14 cellular contexts compared by ENCODE assay signal in the genomic region with DNA sequence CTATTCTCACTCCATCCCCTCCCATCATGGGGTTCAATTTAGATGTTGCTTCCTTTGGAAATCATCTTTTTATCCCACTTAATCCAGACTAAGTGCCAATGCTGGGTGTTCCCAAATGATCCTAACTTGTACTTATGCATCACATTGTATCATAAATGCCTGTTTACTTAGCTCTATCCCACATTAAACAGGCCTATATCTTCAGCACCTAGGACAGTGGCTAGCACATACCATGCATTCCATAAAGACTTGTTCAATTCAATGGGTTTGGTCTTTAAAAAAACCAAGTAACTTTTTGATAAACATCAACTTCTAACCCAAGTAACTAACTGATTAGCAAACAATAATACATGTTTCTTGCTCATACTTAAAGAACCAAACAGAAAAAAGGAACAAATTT. TPM values are rescaled to one million over a fixed set of nuclear protein-coding genes. Genes with fewer than 3 reads are reported as not detected.
A peak's percentile ranks its signal among the peaks of the same experiment; 100 is the strongest.
DNase-seq lines count a peak whose midpoint lies in the region; ATAC-seq, FAIRE-seq and TF ChIP-seq lines count a peak whose summit lies in the region.
"Had no signal": no experiment of that assay in that cellular context is flagged by ENCODE, and none has a peak within 500 bp of the region (broad histone marks: within the 10 kb centered on the region; RNA-seq: fewer than 3 reads in every experiment).

No MANE protein-coding gene starts in this region.

- H3K27me3 ChIP-seq in Karpas-422 (ENCODE audit: low read length) (no peaks in the 10 kb centered on the region), GM12878 (replicated peaks in 1 of 2; ENCODE audit: control insufficient read depth in 2 of 2, insufficient read depth in 2 of 2, low read length in 1 of 2) (no peaks in the 10 kb centered on the region), keratinocyte (ENCODE audit: control insufficient read depth, extremely low read depth, insufficient read depth, low read length) (no peaks in the 10 kb centered on the region)

- TF ChIP-seq EP300 in GM12878 (IDR thresholded peaks at IDR 0.05; ENCODE audit: borderline replicate concordance in 1 of 2, control insufficient read depth in 1 of 2, low read depth in 2 of 2, low read length in 2 of 2) = no peak

- dilution Hi-C loops in keratinocyte (cut with MboI; ENCODE audit: extremely low pct_ligation_motif_present, low sequenced_read_pairs) = no loop called here

- no peaks in the 10 kb centered on the region for H3K9me3 ChIP-seq in Karpas-422 (ENCODE audit: low read length)
- H3K9me3 ChIP-seq in GM12878 (replicated peaks; ENCODE audit: control insufficient read depth, insufficient read depth, low read length) = no peaks in the 10 kb centered on the region
- no peaks in the 10 kb centered on the region for H3K9me3 ChIP-seq in keratinocyte (ENCODE audit: control insufficient read depth, low read depth, low read length)

- H3K36me3 Mint-ChIP-seq in activated CD4-positive, alpha-beta T cell treated with anti-CD3 and anti-CD28 coated beads, Interleukin-2, amount 10 ng/mL, durations not matched to agents 7 days and 5 days (ENCODE audit: low read depth) = peaks cover 6% of the 10 kb centered on the region
- H3K36me3 Mint-ChIP-seq: activated naive CD4-positive, alpha-beta T cell treated with anti-CD3 and anti-CD28 coated beads, Interleukin-2, amount 10 ng/mL, durations not matched to agents 7 days and 5 days; immature natural killer cell had no signal

- intact Hi-C loops in GM12878 (cut with micrococcal nuclease; ENCODE audit: unreplicated experiment) (loop anchor here (5.0 kb wide), 1 partner anchor 42 kb away; a partner anchor contains a TSS), left cardiac atrium (cut with DNase I) (no loop called here), posterior vena cava (cut with DNase I) (no loop called here)

- no peak overlapping the region for H3K4me3 Mint-ChIP-seq in activated CD4-positive, alpha-beta T cell treated with anti-CD3 and anti-CD28 coated beads, Interleukin-2, amount 10 ng/mL, durations not matched to agents 7 days and 5 days
- H3K4me3 Mint-ChIP-seq: activated CD4-positive, alpha-beta T cell treated with anti-CD3 and anti-CD28 coated beads for 36 hours; activated naive CD4-positive, alpha-beta T cell treated with anti-CD3 and anti-CD28 coated beads, Interleukin-2, amount 10 ng/mL, durations not matched to agents 7 days and 5 days; CD4-positive, alpha-beta memory T cell; effector memory CD8-positive, alpha-beta T cell; immature natural killer cell; stimulated activated naive CD8-positive, alpha-beta T cell treated with anti-CD3 and anti-CD28 coated beads, Interleukin-15, Interleukin-2, amounts not matched to agents 100 ng/mL and 50 ng/mL, for 24 hours had no signal

- H3K4me2 ChIP-seq in Karpas-422 (ENCODE audit: low read depth, low read length, poor library complexity, severe bottlenecking) = no peak overlapping the region
- H3K4me2 ChIP-seq in GM12878 (ENCODE audit: control insufficient read depth, insufficient read depth) = no peak overlapping the region
- no peak overlapping the region for H3K4me2 ChIP-seq in keratinocyte (ENCODE audit: control insufficient read depth, extremely low read depth, insufficient read depth, low read depth, low read length)

- TF ChIP-seq RAD21 in GM12878 (IDR thresholded peaks at IDR 0.05; ENCODE audit: insufficient read depth, low read depth, low read length) = no peak

- DNase-seq in Daoy (ENCODE audit: low read depth) (peak; percentile 5), Karpas-422 (peak; percentile 49), GM12878 (ENCODE audit: low read depth, low spot score) (no peak), keratinocyte (ENCODE audit: low read depth, low spot score) (no peak), left cardiac atrium (no peak), posterior vena cava (ENCODE audit: low spot score) (no peak)
- no peak for DNase-seq in activated naive CD4-positive, alpha-beta T cell treated with anti-CD3 and anti-CD28 coated beads, Interleukin-2, amount 50 U/mL, for 16 hours
- DNase-seq in activated CD4-positive, alpha-beta T cell treated with anti-CD3 and anti-CD28 coated beads, Interleukin-2, amount 10 ng/mL, durations not matched to agents 7 days and 5 days = no peak
- DNase-seq: activated CD4-positive, alpha-beta T cell treated with anti-CD3 and anti-CD28 coated beads for 36 hours; activated naive CD4-positive, alpha-beta T cell treated with anti-CD3 and anti-CD28 coated beads, Interleukin-2, amount 10 ng/mL, durations not matched to agents 7 days and 5 days; CD4-positive, alpha-beta memory T cell; effector memory CD8-positive, alpha-beta T cell; immature natural killer cell had no signal

- H3K4me3 ChIP-seq in Karpas-422 (ENCODE audit: low read length) = no peak overlapping the region
- H3K4me3 ChIP-seq in GM12878 = no peak overlapping the region
- H3K4me3 ChIP-seq in keratinocyte (ENCODE audit: control insufficient read depth in 2 of 3, extremely low read depth in 1 of 3, insufficient read depth in 2 of 3, low read depth in 1 of 3, low read length in 3 of 3) = no peak overlapping the region

- H3K27ac Mint-ChIP-seq in activated CD4-positive, alpha-beta T cell treated with anti-CD3 and anti-CD28 coated beads, Interleukin-2, amount 10 ng/mL, durations not matched to agents 7 days and 5 days = no peak overlapping the region
- H3K27ac Mint-ChIP-seq: activated CD4-positive, alpha-beta T cell treated with anti-CD3 and anti-CD28 coated beads for 36 hours; activated naive CD4-positive, alpha-beta T cell treated with anti-CD3 and anti-CD28 coated beads, Interleukin-2, amount 10 ng/mL, durations not matched to agents 7 days and 5 days; effector memory CD8-positive, alpha-beta T cell; stimulated activated naive CD8-positive, alpha-beta T cell treated with anti-CD3 and anti-CD28 coated beads, Interleukin-15, Interleukin-2, amounts not matched to agents 100 ng/mL and 50 ng/mL, for 24 hours had no signal

- SMC1A ChIA-PET in GM12878 (lab: Charles Lee; ENCODE audit: uncharacterized antibody, unreplicated experiment) = no interaction called here

- H3K9ac ChIP-seq in Karpas-422 (ENCODE audit: low read length) (no peak overlapping the region), GM12878 (ENCODE audit: control insufficient read depth, insufficient read depth, low read length) (no peak overlapping the region), keratinocyte (ENCODE audit: control insufficient read depth, extremely low read depth, insufficient read depth, low read length) (no peak overlapping the region)

- TF ChIP-seq POLR2A in GM12878 (IDR thresholded peaks at IDR 0.05; ENCODE audit: low read depth, low read length) = no peak

- H3K4me1 ChIP-seq in Karpas-422 (ENCODE audit: low read length) (peaks cover 21% of the 10 kb centered on the region), GM12878 (ENCODE audit: control insufficient read depth, insufficient read depth, low read length) (peaks cover 17% of the 10 kb centered on the region; the same call in 1 of the 2 replicates), keratinocyte (ENCODE audit: control insufficient read depth, extremely low read depth, insufficient read depth, low read length) (no peaks in the 10 kb centered on the region)

- POLR2A ChIA-PET in GM12878 (lab: Charles Lee) = no interaction called here
- POLR2A ChIA-PET in activated CD4-positive, alpha-beta T cell treated with anti-CD3 and anti-CD28 coated beads, Interleukin-2, amount 10 ng/mL, durations not matched to agents 7 days and 5 days (lab: Charles Lee) = no interaction called here

- H4K20me1 ChIP-seq in Karpas-422 (ENCODE audit: insufficient read depth, low read depth, low read length) (peaks cover 25% of the 10 kb centered on the region; the same call in 1 of the 2 replicates), GM12878 (ENCODE audit: control insufficient read depth, insufficient read depth) (no peaks in the 10 kb centered on the region; the same call in 1 of the 2 replicates), keratinocyte (ENCODE audit: control insufficient read depth, extremely low read depth, insufficient read depth, low read length) (no peaks in the 10 kb centered on the region)

- no peak overlapping the region for H2AFZ ChIP-seq in Karpas-422 (ENCODE audit: low read length)
- no peak overlapping the region for H2AFZ ChIP-seq in GM12878 (ENCODE audit: control insufficient read depth, low read depth, low read length)
- H2AFZ ChIP-seq in keratinocyte (ENCODE audit: control insufficient read depth, low read length) = no peak overlapping the region

- CTCF ChIA-PET in GM12878 (lab: Yijun Ruan, JAX) = interaction anchor here (0.7 to 1.4 kb wide), 2 partner anchors 74 to 219 kb away, joined by 3 to 6 read pairs; no protein-coding TSS in a partner anchor
- CTCF ChIA-PET in activated CD4-positive, alpha-beta T cell treated with anti-CD3 and anti-CD28 coated beads, Interleukin-2, amount 10 ng/mL, durations not matched to agents 7 days and 5 days (lab: Charles Lee) = interaction anchor here (0.6 kb wide), 1 partner anchor 95 kb away, joined by 3 read pairs; no protein-coding TSS in a partner anchor

- H3K36me3 ChIP-seq in Karpas-422 (ENCODE audit: insufficient read depth, low read length) (0 out of 2 replicates have a peak, but pooled peaks cover 4% of the 10 kb centered on the region), GM12878 (ENCODE audit: control insufficient read depth in 2 of 2, insufficient read depth in 2 of 2, low read length in 1 of 2) (peaks cover 0 to 10% of the 10 kb centered on the region in 2 experiments; a peak in 2 of 4 replicates), keratinocyte (ENCODE audit: control insufficient read depth in 2 of 2, extremely low read depth in 1 of 2, insufficient read depth in 2 of 2, low read length in 2 of 2) (no peaks in the 10 kb centered on the region)

- no peaks in the 10 kb centered on the region for H3K9me3 Mint-ChIP-seq in activated CD4-positive, alpha-beta T cell treated with anti-CD3 and anti-CD28 coated beads, Interleukin-2, amount 10 ng/mL, durations not matched to agents 7 days and 5 days
- H3K9me3 Mint-ChIP-seq: activated naive CD4-positive, alpha-beta T cell treated with anti-CD3 and anti-CD28 coated beads, Interleukin-2, amount 10 ng/mL, durations not matched to agents 7 days and 5 days; CD4-positive, alpha-beta memory T cell; effector memory CD8-positive, alpha-beta T cell; immature natural killer cell; stimulated activated naive CD8-positive, alpha-beta T cell treated with anti-CD3 and anti-CD28 coated beads, Interleukin-15, Interleukin-2, amounts not matched to agents 100 ng/mL and 50 ng/mL, for 24 hours had no signal

- H3K79me2 ChIP-seq in Karpas-422 (ENCODE audit: low read length) (peaks cover 96% of the 10 kb centered on the region), GM12878 (ENCODE audit: control insufficient read depth, insufficient read depth, low read length) (peaks cover 34% of the 10 kb centered on the region), keratinocyte (ENCODE audit: control insufficient read depth, insufficient read depth, low read length) (peaks cover 45% of the 10 kb centered on the region)

- in situ Hi-C loops in GM12878 (cut with MboI) = loop anchor here (5.0 kb wide), 1 partner anchor 222 kb away; no protein-coding TSS in a partner anchor

- H3K9me2 ChIP-seq in Karpas-422 (replicated peaks; ENCODE audit: insufficient read depth, low read length) = no peaks in the 10 kb centered on the region

- TF ChIP-seq CTCF in GM12878 (IDR thresholded peaks at IDR 0.05 in 2 of 3, conservative IDR thresholded peaks at IDR 0.05 in 1 of 3; ENCODE audit: control insufficient read depth in 2 of 3, extremely low read depth in 1 of 3, insufficient read depth in 1 of 3, low read depth in 3 of 3, low read length in 3 of 3) (no peak), keratinocyte (optimal IDR thresholded peaks at IDR 0.05 in 1 of 3, IDR thresholded peaks at IDR 0.05 in 1 of 3, conservative IDR thresholded peaks at IDR 0.05 in 1 of 3; ENCODE audit: extremely low read depth in 1 of 3, insufficient read depth in 2 of 3, low read length in 3 of 3) (no peak)

- no peak for FAIRE-seq in GM12878 (lab: Jason Lieb, UNC)
- FAIRE-seq in keratinocyte (lab: Jason Lieb, UNC) = peak; percentile 63

- peaks cover 9% of the 10 kb centered on the region for H3K4me1 Mint-ChIP-seq in activated CD4-positive, alpha-beta T cell treated with anti-CD3 and anti-CD28 coated beads, Interleukin-2, amount 10 ng/mL, durations not matched to agents 7 days and 5 days

- RAD21 ChIA-PET in GM12878 (lab: Charles Lee; ENCODE audit: unreplicated experiment) = no interaction called here

- ATAC-seq in GM12878 = no peak
- ATAC-seq in left cardiac atrium = no peak
- ATAC-seq: activated CD4-positive, alpha-beta T cell treated with anti-CD3 and anti-CD28 coated beads for 36 hours; effector memory CD8-positive, alpha-beta T cell had no signal

- H3K27ac ChIP-seq in Karpas-422 (ENCODE audit: low read length) (no peak overlapping the region), GM12878 (ENCODE audit: control insufficient read depth, insufficient read depth) (no peak overlapping the region), keratinocyte (ENCODE audit: control insufficient read depth, insufficient read depth, low read length) (no peak overlapping the region)

- H3K9me1 ChIP-seq in keratinocyte (ENCODE audit: control insufficient read depth, extremely low read depth, insufficient read depth, low read length) = no peaks in the 10 kb centered on the region

- H3K27me3 Mint-ChIP-seq in activated CD4-positive, alpha-beta T cell treated with anti-CD3 and anti-CD28 coated beads, Interleukin-2, amount 10 ng/mL, durations not matched to agents 7 days and 5 days = no peaks in the 10 kb centered on the region
- H3K27me3 Mint-ChIP-seq: activated CD4-positive, alpha-beta T cell treated with anti-CD3 and anti-CD28 coated beads for 36 hours; activated naive CD4-positive, alpha-beta T cell treated with anti-CD3 and anti-CD28 coated beads, Interleukin-2, amount 10 ng/mL, durations not matched to agents 7 days and 5 days; CD4-positive, alpha-beta memory T cell; effector memory CD8-positive, alpha-beta T cell; stimulated activated naive CD8-positive, alpha-beta T cell treated with anti-CD3 and anti-CD28 coated beads, Interleukin-15, Interleukin-2, amounts not matched to agents 100 ng/mL and 50 ng/mL, for 24 hours had no signal

- no TSS peak for BruUV-seq in GM12878 (replicated peaks; lab: Mats Ljungman, UMichigan)

RNA-seq across cellular contexts. Expression of a gene that starts 40.6 kb away (rescaled TPM):
- total RNA-seq in Daoy (2014; rRNA removed; shearing (Covaris generic)) = 13.2 and 27.5 TPM in 2 replicates
- total RNA-seq in Karpas-422 (2014; rRNA removed; shearing (Covaris generic); ENCODE audit: low replicate concordance) = 41.1 and 45.1 TPM in 2 replicates
- 126 and 128 TPM in 2 replicates for total RNA-seq in GM12878 (2013; cell fraction: nucleolus; rRNA removed)
- 24.4 and 30.9 TPM in 2 replicates for total RNA-seq in GM12878 (2014; rRNA removed)
- total RNA-seq in GM12878 (2014; rRNA removed; fragmentation: Illumina TruSeq; extraction: Trizol) = 34.6 and 36.7 TPM in 2 replicates
- 36.7 and 39.9 TPM in 2 replicates for total RNA-seq in GM12878 (2021)
- 8.0 TPM for polyA plus RNA-seq in GM12878 (2011; ENCODE audit: low read depth)
- polyA plus RNA-seq in GM12878 (2011; rRNA removed) = 22.8 and 24.6 TPM in 2 replicates
- 15.5 and 18.0 TPM in 2 replicates for polyA plus RNA-seq in GM12878 (2011; cell fraction: cytosol; rRNA removed)
- polyA plus RNA-seq in GM12878 (2011; cell fraction: nucleus; rRNA removed) = 19.7 and 37.1 TPM in 2 replicates
- polyA plus RNA-seq in GM12878 (2012) = 29.0 and 30.4 TPM in 2 replicates
- 42.9 and 54.2 TPM in 2 replicates for polyA plus RNA-seq in GM12878 (2014; fragmentation: Illumina TruSeq; extraction: Trizol)
- 10 to 100 TPM in 1 of 2 experiments, 1 to 10 TPM in 1; 9.0 to 25.4 TPM for polyA plus RNA-seq in GM12878 (2014; fragmentation: Nextera tagmentation; extraction: Ambion mirVana)
- polyA plus RNA-seq in GM12878 (2014; rRNA removed) = 11.5 and 16.4 TPM in 2 replicates
- 10 to 100 TPM; 38.7 to 45.3 TPM for polyA plus RNA-seq in GM12878 (2016; fragmentation: Nextera tagmentation; extraction: Ambion mirVana)
- polyA minus RNA-seq in GM12878 (2011; rRNA and poly(A)+ RNA removed) = 26.5 and 43.7 TPM in 2 replicates
- polyA minus RNA-seq in GM12878 (2011; cell fraction: cytosol; rRNA and poly(A)+ RNA removed) = 15.8 and 19.6 TPM in 2 replicates
- polyA minus RNA-seq in GM12878 (2011; cell fraction: nucleus; rRNA and poly(A)+ RNA removed) = 19.6 and 29.3 TPM in 2 replicates
- 8.8 to 20.9 TPM (median 17.5 TPM) in 3 replicates for polyA plus RNA-seq in keratinocyte
- polyA plus RNA-seq in keratinocyte (2011; ENCODE audit: low read depth) = 193 TPM
- polyA plus RNA-seq in keratinocyte (2011; cell fraction: cytosol; rRNA removed) = 15.4 and 17.7 TPM in 2 replicates
- 39.5 and 51.3 TPM in 2 replicates for polyA plus RNA-seq in keratinocyte (2011; cell fraction: nucleus; rRNA removed)
- 31.1 and 40.9 TPM in 2 replicates for polyA plus RNA-seq in keratinocyte (2012; ENCODE audit: low replicate concordance)
- polyA minus RNA-seq in keratinocyte = 5.1 to 17.9 TPM (median 10.9 TPM) in 3 replicates
- 20.5 TPM for polyA minus RNA-seq in keratinocyte (2011; cell fraction: cytosol; rRNA and poly(A)+ RNA removed)
- 13.3 and 39.8 TPM in 2 replicates for polyA minus RNA-seq in keratinocyte (2011; cell fraction: nucleus; rRNA and poly(A)+ RNA removed)
- total RNA-seq in left cardiac atrium = 10 to 100 TPM; 37.6 to 45.7 TPM
- total RNA-seq in activated CD4-positive, alpha-beta T cell treated with anti-CD3 and anti-CD28 coated beads, Interleukin-2, amount 10 ng/mL, durations not matched to agents 7 days and 5 days = 10 to 100 TPM; 57.8 to 62.5 TPM
- total RNA-seq in posterior vena cava = 10 to 100 TPM; 54.9 to 69.5 TPM

RNA-seq across cellular contexts. Expression of a gene that starts 41.0 kb away (rescaled TPM):
- 15.1 and 19.4 TPM in 2 replicates for total RNA-seq in Daoy (2014; rRNA removed; shearing (Covaris generic))
- 2.8 and 6.6 TPM in 2 replicates for total RNA-seq in Karpas-422 (2014; rRNA removed; shearing (Covaris generic); ENCODE audit: low replicate concordance)
- total RNA-seq in GM12878 (2013; cell fraction: nucleolus; rRNA removed) = 1.9 and 2.3 TPM in 2 replicates
- total RNA-seq in GM12878 (2014; rRNA removed) (6.1 and 6.7 TPM in 2 replicates), GM12878 (2014; rRNA removed; fragmentation: Illumina TruSeq; extraction: Trizol) (8.4 and 9.8 TPM in 2 replicates), GM12878 (2021) (4.3 and 6.2 TPM in 2 replicates), left cardiac atrium (10 to 100 TPM; 70.9 to 77.5 TPM), posterior vena cava (10 to 100 TPM; 19.5 to 25.3 TPM)
- 32.2 TPM for polyA plus RNA-seq in GM12878 (2011; ENCODE audit: low read depth)
- polyA plus RNA-seq in GM12878 (2011; rRNA removed) (3.7 and 4.4 TPM in 2 replicates), GM12878 (2014; fragmentation: Illumina TruSeq; extraction: Trizol) (2.4 and 8.3 TPM in 2 replicates), GM12878 (2014; fragmentation: Nextera tagmentation; extraction: Ambion mirVana) (10 to 100 TPM; 37.1 to 38.3 TPM), GM12878 (2014; rRNA removed) (11.3 and 13.9 TPM in 2 replicates), GM12878 (2016; fragmentation: Nextera tagmentation; extraction: Ambion mirVana) (10 to 100 TPM; 18.6 to 26.0 TPM), keratinocyte (15.8 to 22.4 TPM (median 22.0 TPM) in 3 replicates)
- polyA plus RNA-seq in GM12878 (2011; cell fraction: cytosol; rRNA removed) = 2.8 and 3.0 TPM in 2 replicates
- 2.2 and 2.4 TPM in 2 replicates for polyA plus RNA-seq in GM12878 (2011; cell fraction: nucleus; rRNA removed)
- polyA plus RNA-seq in GM12878 (2012) = 16.9 and 19.8 TPM in 2 replicates
- polyA minus RNA-seq in GM12878 (2011; rRNA and poly(A)+ RNA removed) = 2.1 TPM in 1 of 2 replicates, not detected in the other
- polyA minus RNA-seq in GM12878 (2011; cell fraction: cytosol; rRNA and poly(A)+ RNA removed) = not detected in 2 replicates
- not detected in 2 replicates for polyA minus RNA-seq in GM12878 (2011; cell fraction: nucleus; rRNA and poly(A)+ RNA removed)
- 7.9 TPM for polyA plus RNA-seq in keratinocyte (2011; ENCODE audit: low read depth)
- polyA plus RNA-seq in keratinocyte (2011; cell fraction: cytosol; rRNA removed) = 21.7 and 24.8 TPM in 2 replicates
- 9.4 and 11.9 TPM in 2 replicates for polyA plus RNA-seq in keratinocyte (2011; cell fraction: nucleus; rRNA removed)
- polyA plus RNA-seq in keratinocyte (2012; ENCODE audit: low replicate concordance) = 11.1 and 42.1 TPM in 2 replicates
- 2.4 to 9.8 TPM (median 4.7 TPM) in 3 replicates for polyA minus RNA-seq in keratinocyte
- 4.4 TPM for polyA minus RNA-seq in keratinocyte (2011; cell fraction: cytosol; rRNA and poly(A)+ RNA removed)
- 5.3 and 5.4 TPM in 2 replicates for polyA minus RNA-seq in keratinocyte (2011; cell fraction: nucleus; rRNA and poly(A)+ RNA removed)
- total RNA-seq in activated CD4-positive, alpha-beta T cell treated with anti-CD3 and anti-CD28 coated beads, Interleukin-2, amount 10 ng/mL, durations not matched to agents 7 days and 5 days = 10 to 100 TPM in 1 of 2 experiments, 1 to 10 TPM in 1; 9.8 to 18.8 TPM

Comparison
In these comparisons a context has a peak if more than half of its experiments do, and no peak if none do; other contexts are left out.
1. DNase-seq: peak in Daoy (single experiment) and Karpas-422 (single experiment); none in GM12878 (single experiment), keratinocyte (single experiment), activated naive CD4-positive, alpha-beta T cell treated with anti-CD3 and anti-CD28 coated beads, Interleukin-2, amount 50 U/mL, for 16 hours (single experiment), left cardiac atrium (single experiment), activated CD4-positive, alpha-beta T cell treated with anti-CD3 and anti-CD28 coated beads, Interleukin-2, amount 10 ng/mL, durations not matched to agents 7 days and 5 days (single experiment) and posterior vena cava (single experiment).